ENCODE assay signal across 22 cellular contexts in the genomic region with DNA sequence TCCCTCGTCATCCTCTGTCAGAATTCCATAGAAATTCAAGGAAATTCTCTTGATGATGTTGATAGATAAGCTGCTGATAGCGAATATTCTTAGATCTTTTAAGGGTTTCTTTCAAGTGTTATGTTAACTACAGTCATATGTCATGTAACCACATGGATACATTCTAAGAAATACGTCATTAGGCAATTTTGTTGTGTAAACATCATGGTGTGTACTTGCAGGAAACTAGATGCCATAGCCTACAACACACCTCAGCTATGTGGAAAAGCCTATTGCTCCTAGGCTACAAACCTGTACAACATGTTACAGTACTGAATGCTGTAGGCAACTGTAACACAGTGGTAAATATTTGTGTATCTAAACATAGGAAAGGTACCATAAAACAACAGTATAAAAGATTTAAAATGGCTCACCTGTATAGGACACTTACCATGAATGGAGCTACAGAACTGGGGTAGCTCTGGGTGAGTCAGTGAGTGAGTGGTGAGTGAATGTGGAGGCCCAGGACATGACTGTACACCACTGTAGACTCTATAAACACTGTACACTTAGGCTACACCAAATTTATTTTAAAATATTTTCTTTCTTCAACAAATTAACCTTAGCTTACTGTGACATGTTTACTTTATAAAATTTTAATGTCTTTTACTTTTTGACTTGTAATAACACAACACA. TPM values are rescaled to one million over a fixed set of nuclear protein-coding genes. Genes with fewer than 3 reads are reported as not detected.
DNase-seq lines count a peak whose midpoint lies in the region; ATAC-seq and TF ChIP-seq lines count a peak whose summit lies in the region.
"Had no signal": no experiment of that assay in that cellular context is flagged by ENCODE, and none has a peak within 500 bp of the region (broad histone marks: within the 10 kb centered on the region; RNA-seq: fewer than 3 reads in every experiment).

No MANE protein-coding gene starts in this region.

- DNase-seq in AG04450 (ENCODE audit: low read depth, low spot score) (peak; percentile 18), LHCN-M2 (ENCODE audit: low read depth) (peak; percentile 45), astrocyte of the hippocampus (ENCODE audit: low read depth, low spot score) (peak; percentile 33), foreskin keratinocyte (peak in 1 of 2 donors; percentile 57), NCI-H2196 treated with DMSO at 0.1 percent for 48 hours (lab: John Stamatoyannopoulos, UW; ENCODE audit: unreplicated experiment) (no peak), occipital lobe (lab: John Stamatoyannopoulos, UW) (no peak), cerebellar cortex (ENCODE audit: low spot score) (no peak), medulla oblongata (ENCODE audit: extremely low spot score) (no peak)
- DNase-seq: ACHN; activated CD4-positive, alpha-beta T cell treated with anti-CD3 and anti-CD28 coated beads, Interleukin-2, amount 10 ng/mL, durations not matched to agents 24 days and 14 days; activated naive CD4-positive, alpha-beta T cell treated with Interleukin-2 at 50 U/mL for 16 hours; CD4-positive, alpha-beta memory T cell; effector memory CD4-positive, alpha-beta T cell; mesendoderm; NCI-H1436; NCI-H2227 treated with DMSO at 0.1 percent for 48 hours; nephron progenitor cell; psoas muscle; SK-N-SH; stimulated activated naive CD8-positive, alpha-beta T cell treated with anti-CD3 and anti-CD28 coated beads, Interleukin-15, Interleukin-2, amounts not matched to agents 100 U/mL and 50 U/mL, for 24 hours; uterus had no signal

- POLR2A ChIA-PET in AG04450 (lab: Yijun Ruan, JAX): interaction anchor here (1.6 kb wide), 1 partner anchor 7 kb away, joined by 6 read pairs; no protein-coding TSS in a partner anchor

- no peak overlapping the region for H3K4me3 ChIP-seq in AG04450 (ENCODE audit: low read depth, low read length)
- H3K4me3 ChIP-seq: cardiac muscle cell, psoas muscle, uterus had no signal

- no peak overlapping the region for H3K27ac ChIP-seq in AG04450 (ENCODE audit: low read depth, low read length)
- no peak overlapping the region for H3K27ac ChIP-seq in foreskin keratinocyte
- H3K27ac ChIP-seq: cardiac muscle cell, psoas muscle, uterus had no signal

- peak; percentile 94 for ATAC-seq in foreskin keratinocyte
- ATAC-seq: psoas muscle; stimulated activated naive CD8-positive, alpha-beta T cell treated with anti-CD3 and anti-CD28 coated beads, Interleukin-15, Interleukin-2, amounts not matched to agents 100 U/mL and 50 U/mL, for 24 hours had no signal

- CTCF ChIA-PET in AG04450 (lab: Charles Lee): interaction anchor here (0.6 to 8.0 kb wide), 5 partner anchors 27 to 243 kb away, joined by 3 to 137 read pairs (median 9); no protein-coding TSS in a partner anchor

- H3K9me3 ChIP-seq in AG04450 (ENCODE audit: control insufficient read depth, insufficient read depth, low read length): no peaks in the 10 kb centered on the region; the same call in 1 of the 2 replicates
- H3K9me3 ChIP-seq: psoas muscle, SK-N-SH, uterus had no signal

- H3K27me3 ChIP-seq in AG04450 (ENCODE audit: control insufficient read depth, insufficient read depth, low read length) (peaks cover 6% of the 10 kb centered on the region), foreskin keratinocyte (no peaks in the 10 kb centered on the region)
- H3K27me3 ChIP-seq: cardiac muscle cell, uterus had no signal

- H3K4me1 ChIP-seq in foreskin keratinocyte: no peaks in the 10 kb centered on the region
- H3K4me1 ChIP-seq: psoas muscle, uterus had no signal

- no peak for TF ChIP-seq CTCF in AG04450 (IDR thresholded peaks at IDR 0.05; ENCODE audit: low read depth, low read length)
- TF ChIP-seq CTCF in foreskin keratinocyte (conservative IDR thresholded peaks at IDR 0.05): no peak

RNA-seq across cellular contexts. Expression of gene GLDN, which starts 34.6 kb away (rescaled TPM):
- polyA plus RNA-seq in AG04450 (2011; rRNA removed): 0.17 and 0.25 TPM in 2 replicates
- 0.23 TPM in 1 of 2 replicates, not detected in the other for polyA minus RNA-seq in AG04450 (2011; rRNA and poly(A)+ RNA removed)
- total RNA-seq in LHCN-M2 (2014; rRNA removed): not detected in 2 replicates
- polyA plus RNA-seq in LHCN-M2 (2012): not detected
- not detected in 2 replicates for total RNA-seq in foreskin keratinocyte
- not detected in 2 replicates for polyA plus RNA-seq in foreskin keratinocyte
- total RNA-seq in occipital lobe: 2.3 TPM
- total RNA-seq: activated CD4-positive, alpha-beta T cell treated with anti-CD3 and anti-CD28 coated beads, Interleukin-2, amount 10 ng/mL, durations not matched to agents 24 days and 14 days; CD4-positive, alpha-beta memory T cell had no signal
- polyA plus RNA-seq: cardiac muscle cell; CD4-positive, alpha-beta memory T cell; SK-N-SH had no signal

RNA-seq across cellular contexts. Expression of gene CYP19A1, which starts 37.7 kb away (rescaled TPM):
- not detected in 2 replicates for polyA plus RNA-seq in AG04450 (2011; rRNA removed)
- not detected in 2 replicates for polyA minus RNA-seq in AG04450 (2011; rRNA and poly(A)+ RNA removed)
- 2.6 TPM in 2 replicates for total RNA-seq in LHCN-M2 (2014; rRNA removed)
- 0.41 TPM for polyA plus RNA-seq in LHCN-M2 (2012)
- total RNA-seq in foreskin keratinocyte: not detected in 2 replicates
- not detected in 2 replicates for polyA plus RNA-seq in foreskin keratinocyte
- total RNA-seq in occipital lobe: 0.94 TPM
- total RNA-seq: CD4-positive, alpha-beta memory T cell; uterus had no signal
- polyA plus RNA-seq: CD4-positive, alpha-beta memory T cell had no signal

Comparison
In these comparisons a context has a peak if more than half of its experiments do, and no peak if none do; other contexts are left out.
1. DNase-seq: peak in AG04450 (single experiment), LHCN-M2 (single experiment) and astrocyte of the hippocampus (single experiment); none in NCI-H2196 treated with DMSO at 0.1 percent for 48 hours (single experiment), occipital lobe (single experiment), cerebellar cortex (single experiment) and medulla oblongata (single experiment).